21 cellular contexts compared by ENCODE assay signal in the genomic region with DNA sequence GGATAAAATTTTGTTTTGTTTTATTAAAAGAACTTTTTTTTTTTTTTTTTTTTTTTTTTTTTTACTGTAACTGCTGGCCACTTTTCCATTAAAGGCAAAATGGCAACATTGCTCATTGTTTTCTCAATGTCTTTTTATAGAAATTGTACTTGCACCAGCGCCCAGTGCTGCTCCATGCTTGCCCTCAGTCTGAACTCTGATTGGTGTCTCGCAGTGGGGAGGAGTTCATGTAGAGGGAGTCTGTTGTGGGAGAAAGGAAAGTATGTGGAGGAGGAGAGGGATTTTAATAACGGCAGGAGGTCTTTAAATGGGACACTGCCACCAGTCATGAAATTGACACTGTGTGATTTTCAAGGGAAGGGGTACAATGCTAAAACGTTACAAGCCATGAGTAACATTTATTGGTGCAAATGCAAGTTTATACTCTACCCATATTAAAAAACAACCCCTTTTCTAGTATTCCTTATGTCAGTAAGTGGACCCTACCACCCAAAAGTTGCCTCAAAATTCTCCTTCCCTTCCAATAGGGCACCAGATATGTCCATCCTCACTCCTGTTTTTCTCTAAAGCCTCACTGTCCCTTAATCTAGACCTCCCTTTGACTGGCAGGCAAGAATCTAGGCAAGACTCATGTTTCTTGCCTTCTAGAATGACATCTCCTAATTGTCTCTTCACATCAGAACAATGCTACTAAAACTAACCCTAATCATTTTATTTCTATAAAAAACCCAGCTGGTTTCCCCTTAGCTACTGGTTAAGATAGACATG. TPM values are rescaled to one million over a fixed set of nuclear protein-coding genes. Genes with fewer than 3 reads are reported as not detected.
DNase-seq lines count a peak whose midpoint lies in the region; TF ChIP-seq lines count a peak whose summit lies in the region.
"Had no signal": no experiment of that assay in that cellular context is flagged by ENCODE, and none has a peak within 500 bp of the region (broad histone marks: within the 10 kb centered on the region; RNA-seq: fewer than 3 reads in every experiment).

No MANE protein-coding gene starts in this region.

- DNase-seq in H9 (peak; percentile 23), astrocyte of the hippocampus (ENCODE audit: low read depth, low spot score) (peak; percentile 53), fibroblast of pulmonary artery (ENCODE audit: low read depth) (peak; percentile 72), stromal cell of bone marrow (ENCODE audit: low read depth) (peak; percentile 80), NCI-H146 (lab: John Stamatoyannopoulos, UW) (no peak), NCI-H69 (lab: John Stamatoyannopoulos, UW) (no peak)
- no peak for DNase-seq in activated T-cell treated with anti-CD3 and anti-CD28 coated beads, Interleukin-2, amount 50 U/mL, for 48 hours
- DNase-seq: activated gamma-delta T cell treated with Interleukin-2 at 50 U/mL for 16 hours; amygdala; CD8-positive, alpha-beta T cell; DMS79 treated with DMSO at 0.1 percent for 48 hours; HFFc6; KG1; NCI-H1105; NCI-H2171; NCI-H526 treated with DMSO at 0.1 percent for 48 hours; SHP77 treated with DMSO at 0.1 percent for 48 hours; stimulated activated CD4-positive, alpha-beta T cell treated with anti-CD3 and anti-CD28 coated beads, Interleukin-12 subunit alpha, Interleukin-12 subunit beta, amount 100 ng/mL, for 4 hours; stimulated activated CD8-positive, alpha-beta memory T cell treated with anti-CD3 and anti-CD28 coated beads, Interleukin-4, amount 100 ng/mL, for 48 hours; T-helper 1 cell had no signal

- no peak overlapping the region for H3K56ac ChIP-seq in H9 (ENCODE audit: insufficient read length, low read depth, low read length)

- H3K27me3 Mint-ChIP-seq in H9 (ENCODE audit: low read depth), result peaks cover 56% of the 10 kb centered on the region

- no peak overlapping the region for H2BK15ac ChIP-seq in H9 (ENCODE audit: low read depth, low read length)

- H2BK12ac ChIP-seq in H9 (ENCODE audit: insufficient read length, low read depth, low read length), result no peak overlapping the region

- no peaks in the 10 kb centered on the region for H4K20me1 ChIP-seq in H9 (ENCODE audit: control insufficient read depth, insufficient read depth, insufficient read length)

- H3K4me3 Mint-ChIP-seq in H9, result no peak overlapping the region
- H3K4me3 Mint-ChIP-seq: CD8-positive, alpha-beta T cell; HFFc6 had no signal

- no peaks in the 10 kb centered on the region for H3K36me3 Mint-ChIP-seq in H9 (ENCODE audit: insufficient read depth in 1 of 3, low read depth in 3 of 3)

- no peak overlapping the region for H4K91ac ChIP-seq in H9 (ENCODE audit: insufficient read length, low read depth, low read length)

- no peak overlapping the region for H2BK20ac ChIP-seq in H9 (ENCODE audit: low read depth, low read length, poor library complexity, severe bottlenecking)

- H2BK5ac ChIP-seq in H9 (ENCODE audit: insufficient read length, low read length), result no peak overlapping the region

- H3K27ac ChIP-seq in H9 (ENCODE audit: insufficient read length, low read depth, low read length), result no peak overlapping the region

- peaks cover 9% of the 10 kb centered on the region for H3K23me2 ChIP-seq in H9 (ENCODE audit: insufficient read length, low read depth, low read length, poor library complexity, severe bottlenecking)

- no peak overlapping the region for H2AFZ ChIP-seq in H9 (ENCODE audit: low read length)

- H3K4me3 ChIP-seq in fibroblast of pulmonary artery (replicated peaks; ENCODE audit: low read depth, low read length), result no peak overlapping the region

- H3K4me1 Mint-ChIP-seq in H9, result peaks cover 9 to 15% of the 10 kb centered on the region in 2 experiments

- no peak overlapping the region for H4K5ac ChIP-seq in H9 (ENCODE audit: insufficient read length, low read depth, low read length)

- no CpG with 5 or more reads among the region's 4 CpGs for WGBS in H9 (ENCODE audit: extremely low coverage, insufficient read length, low lambda C conversion rate)

- no peak for TF ChIP-seq CTCF in H9 (conservative IDR thresholded peaks at IDR 0.05)
- TF ChIP-seq CTCF in fibroblast of pulmonary artery (IDR thresholded peaks at IDR 0.05; ENCODE audit: low read length, missing control alignments), result no peak

- no peak overlapping the region for H4K8ac ChIP-seq in H9 (replicated peaks; ENCODE audit: insufficient read length, low read depth, low read length)

- H3K27ac Mint-ChIP-seq in H9, result no peak overlapping the region
- H3K27ac Mint-ChIP-seq: CD8-positive, alpha-beta T cell; HFFc6 had no signal

- H3K18ac ChIP-seq in H9 (ENCODE audit: insufficient read length, low read depth, low read length), result no peak overlapping the region

- no peaks in the 10 kb centered on the region for H3K79me1 ChIP-seq in H9 (ENCODE audit: insufficient read depth, low read depth, low read length, poor library complexity, severe bottlenecking)

- H3K4me2 ChIP-seq in H9 (ENCODE audit: insufficient read depth, insufficient read length, low read length), result no peak overlapping the region

- H3K9me3 Mint-ChIP-seq in H9, result no peaks in the 10 kb centered on the region
- H3K9me3 Mint-ChIP-seq: CD8-positive, alpha-beta T cell; HFFc6 had no signal

- no peak overlapping the region for H3K4ac ChIP-seq in H9 (ENCODE audit: low read depth, low read length)

- no peak overlapping the region for H3T11ph ChIP-seq in H9 (ENCODE audit: low read length)

- no peaks in the 10 kb centered on the region for H3K27me3 ChIP-seq in H9 (ENCODE audit: insufficient read depth, low read length)
- H3K27me3 ChIP-seq: gastroesophageal sphincter had no signal

- H3K4me1 ChIP-seq in H9 (ENCODE audit: insufficient read depth, low read length), result no peaks in the 10 kb centered on the region

- H3K23ac ChIP-seq in H9 (ENCODE audit: insufficient read length, low read depth, low read length), result no peak overlapping the region

- H3K9ac ChIP-seq in H9 (ENCODE audit: extremely low read depth, insufficient read length, low read length), result no peak overlapping the region

- H2AK5ac ChIP-seq in H9 (ENCODE audit: insufficient read length, low read length), result no peak overlapping the region

- H3K79me2 ChIP-seq in H9 (ENCODE audit: insufficient read depth, low read length), result no peaks in the 10 kb centered on the region

- H2BK120ac ChIP-seq in H9 (ENCODE audit: low read depth, low read length, poor library complexity, severe bottlenecking), result no peak overlapping the region

- H3K14ac ChIP-seq in H9 (ENCODE audit: insufficient read depth, low read length), result no peak overlapping the region

- no peaks in the 10 kb centered on the region for H3K9me3 ChIP-seq in H9 (ENCODE audit: control insufficient read depth, low read depth, low read length)
- H3K9me3 ChIP-seq: gastroesophageal sphincter had no signal

RNA-seq across cellular contexts. Expression of a gene that starts 3.2 kb away (rescaled TPM):
- total RNA-seq in H9 (2021), result 2.0 and 2.7 TPM in 2 replicates

RNA-seq across cellular contexts. Expression of a gene that starts 22.5 kb away (rescaled TPM):
- 1,099 and 1,116 TPM in 2 replicates for total RNA-seq in H9 (2021)

Comparison
In these comparisons a context has a peak if more than half of its experiments do, and no peak if none do; other contexts are left out.
1. DNase-seq: peak in H9 (single experiment), astrocyte of the hippocampus (single experiment), fibroblast of pulmonary artery (single experiment) and stromal cell of bone marrow (single experiment); none in activated T-cell treated with anti-CD3 and anti-CD28 coated beads, Interleukin-2, amount 50 U/mL, for 48 hours (0 of 2), NCI-H146 (single experiment) and NCI-H69 (single experiment).